8 cellular contexts compared by ENCODE assay signal in genomic region chr18:78875268-78875997, GRCh38.
DNase-seq lines count a peak whose midpoint lies in the region; ATAC-seq and TF ChIP-seq lines count a peak whose summit lies in the region.

No MANE protein-coding gene starts in this region.

- H3K9ac ChIP-seq in GM23248 (no peak overlapping the region), OCI-LY3 (ENCODE audit: low read length) (no peak overlapping the region)

- H2AFZ ChIP-seq in GM23248 (no peak overlapping the region), OCI-LY3 (ENCODE audit: low read depth, low read length) (peak overlapping the region; percentile 50; the same call in 1 of the 2 replicates)

- no peaks in the 10 kb centered on the region for H3K9me2 ChIP-seq in GM23248 (ENCODE audit: insufficient read depth)

- no peaks in the 10 kb centered on the region for H3K4me1 Mint-ChIP-seq in CD4-positive, CD25-positive, alpha-beta regulatory T cell
- H3K4me1 Mint-ChIP-seq in chondrocyte (ENCODE audit: low read depth) (no peaks in the 10 kb centered on the region), neural crest cell (peaks cover 10% of the 10 kb centered on the region)

- TF ChIP-seq CTCF in OCI-LY3 (IDR thresholded peaks at IDR 0.05; ENCODE audit: low read depth, low read length) = peak; percentile 88
- TF ChIP-seq CTCF in chondrocyte (IDR thresholded peaks at IDR 0.05) = peak; percentile 71
- peak; percentile 68 for TF ChIP-seq CTCF in neural crest cell (conservative IDR thresholded peaks at IDR 0.05)

- no peak for ATAC-seq in CD4-positive, CD25-positive, alpha-beta regulatory T cell (ENCODE audit: low read depth in 2 of 2)

- H3K4me3 ChIP-seq in CD4-positive, CD25-positive, alpha-beta regulatory T cell (ENCODE audit: low read depth, low read length) = no peak overlapping the region
- no peak overlapping the region for H3K4me3 ChIP-seq in GM23248
- no peak overlapping the region for H3K4me3 ChIP-seq in OCI-LY3 (ENCODE audit: low read length)

- no peak overlapping the region for H3K27ac Mint-ChIP-seq in CD4-positive, CD25-positive, alpha-beta regulatory T cell
- H3K27ac Mint-ChIP-seq in chondrocyte (ENCODE audit: unreplicated experiment) (no peak overlapping the region), neural crest cell (ENCODE audit: unreplicated experiment) (no peak overlapping the region)

- 54 to 57% methylated on average over 14 of the region's 14 CpGs for WGBS in GM23248 (ENCODE audit: low coverage in 1 of 2, low lambda C conversion rate in 2 of 2, missing lambda C conversion rate in 2 of 2), 2 experiments

- no peaks in the 10 kb centered on the region for H4K20me1 ChIP-seq in GM23248 (ENCODE audit: insufficient read depth)
- H4K20me1 ChIP-seq in OCI-LY3 (ENCODE audit: insufficient read depth, low read length) = no peaks in the 10 kb centered on the region

- H3K9me3 Mint-ChIP-seq in CD4-positive, CD25-positive, alpha-beta regulatory T cell = no peaks in the 10 kb centered on the region
- no peaks in the 10 kb centered on the region for H3K9me3 Mint-ChIP-seq in chondrocyte (ENCODE audit: low read depth)
- no peaks in the 10 kb centered on the region for H3K9me3 Mint-ChIP-seq in neural crest cell

- H3K79me2 ChIP-seq in GM23248 (ENCODE audit: insufficient read depth) (no peaks in the 10 kb centered on the region), OCI-LY3 (ENCODE audit: low read length) (no peaks in the 10 kb centered on the region)

- no peaks in the 10 kb centered on the region for H3K36me3 Mint-ChIP-seq in CD4-positive, CD25-positive, alpha-beta regulatory T cell
- no peaks in the 10 kb centered on the region for H3K36me3 Mint-ChIP-seq in chondrocyte (ENCODE audit: low read depth)
- H3K36me3 Mint-ChIP-seq in neural crest cell (ENCODE audit: low read depth) = no peaks in the 10 kb centered on the region

- no peaks in the 10 kb centered on the region for H3K9me3 ChIP-seq in CD4-positive, CD25-positive, alpha-beta regulatory T cell (ENCODE audit: control insufficient read depth in 2 of 2, low read length in 2 of 2)
- H3K9me3 ChIP-seq in GM23248 (ENCODE audit: low read depth) (no peaks in the 10 kb centered on the region), OCI-LY3 (ENCODE audit: insufficient read depth, low read length) (no peaks in the 10 kb centered on the region)

- H3K36me3 ChIP-seq in CD4-positive, CD25-positive, alpha-beta regulatory T cell (ENCODE audit: control insufficient read depth, insufficient read depth, low read length) = no peaks in the 10 kb centered on the region
- H3K36me3 ChIP-seq in GM23248 (ENCODE audit: low read depth) (no peaks in the 10 kb centered on the region), OCI-LY3 (replicated peaks; ENCODE audit: low read depth, low read length) (no peaks in the 10 kb centered on the region)

- H3K4me3 Mint-ChIP-seq in CD4-positive, CD25-positive, alpha-beta regulatory T cell = no peak overlapping the region
- no peak overlapping the region for H3K4me3 Mint-ChIP-seq in chondrocyte (ENCODE audit: unreplicated experiment)
- no peak overlapping the region for H3K4me3 Mint-ChIP-seq in neural crest cell

- no peaks in the 10 kb centered on the region for H3K4me1 ChIP-seq in CD4-positive, CD25-positive, alpha-beta regulatory T cell (ENCODE audit: control insufficient read depth, insufficient read depth, low read length, poor library complexity, severe bottlenecking)
- H3K4me1 ChIP-seq in GM23248 (ENCODE audit: insufficient read depth) (no peaks in the 10 kb centered on the region), OCI-LY3 (ENCODE audit: low read length) (no peaks in the 10 kb centered on the region)

- H3K4me2 ChIP-seq in GM23248 (ENCODE audit: unreplicated experiment) = no peak overlapping the region
- no peak overlapping the region for H3K4me2 ChIP-seq in OCI-LY3 (ENCODE audit: low read length)

- peak in 2 of 3 donors; percentile 15 to 23 for DNase-seq in CD4-positive, CD25-positive, alpha-beta regulatory T cell
- peak; percentile 7 for DNase-seq in GM23248
- DNase-seq in chondrocyte (ENCODE audit: low spot score) = no peak
- peak; percentile 25 for DNase-seq in neural crest cell (ENCODE audit: low read depth, low spot score)
- no peak for DNase-seq in hepatic stellate cell (ENCODE audit: low spot score)
- DNase-seq in SK-N-DZ (ENCODE audit: low spot score) = no peak
- DNase-seq in occipital lobe (lab: John Stamatoyannopoulos, UW) = no peak

- H3F3A ChIP-seq in GM23248 (ENCODE audit: insufficient read depth) = no peaks in the 10 kb centered on the region

- H3K27ac ChIP-seq in CD4-positive, CD25-positive, alpha-beta regulatory T cell (ENCODE audit: insufficient read depth, low read length, poor library complexity, severe bottlenecking) = no peak overlapping the region
- H3K27ac ChIP-seq in GM23248 (no peak overlapping the region), OCI-LY3 (ENCODE audit: low read length) (no peak overlapping the region)

- peaks cover 5% of the 10 kb centered on the region for H3K27me3 Mint-ChIP-seq in CD4-positive, CD25-positive, alpha-beta regulatory T cell
- H3K27me3 Mint-ChIP-seq in chondrocyte (ENCODE audit: low read depth) = no peaks in the 10 kb centered on the region
- H3K27me3 Mint-ChIP-seq in neural crest cell (ENCODE audit: low read depth) = no peaks in the 10 kb centered on the region

- no peaks in the 10 kb centered on the region for H3K27me3 ChIP-seq in CD4-positive, CD25-positive, alpha-beta regulatory T cell (ENCODE audit: control insufficient read depth, insufficient read depth, low read length)
- no peaks in the 10 kb centered on the region for H3K27me3 ChIP-seq in GM23248 (replicated peaks; ENCODE audit: insufficient read depth)
- H3K27me3 ChIP-seq in OCI-LY3 (ENCODE audit: low read depth, low read length) = peaks cover 14% of the 10 kb centered on the region

- in situ Hi-C loops in GM23248 (cut with MboI) = no loop called here

Comparison
In these comparisons a context has a peak if more than half of its experiments do, and no peak if none do; other contexts are left out.
1. DNase-seq: peak in CD4-positive, CD25-positive, alpha-beta regulatory T cell (2 of 3), GM23248 (single experiment) and neural crest cell (single experiment); none in chondrocyte (single experiment), hepatic stellate cell (single experiment), SK-N-DZ (single experiment) and occipital lobe (single experiment).
2. Peak in every context shown above with its lines, with median percentiles within 50 percentile points of each other: CTCF ChIP-seq.